In the genomic region with DNA sequence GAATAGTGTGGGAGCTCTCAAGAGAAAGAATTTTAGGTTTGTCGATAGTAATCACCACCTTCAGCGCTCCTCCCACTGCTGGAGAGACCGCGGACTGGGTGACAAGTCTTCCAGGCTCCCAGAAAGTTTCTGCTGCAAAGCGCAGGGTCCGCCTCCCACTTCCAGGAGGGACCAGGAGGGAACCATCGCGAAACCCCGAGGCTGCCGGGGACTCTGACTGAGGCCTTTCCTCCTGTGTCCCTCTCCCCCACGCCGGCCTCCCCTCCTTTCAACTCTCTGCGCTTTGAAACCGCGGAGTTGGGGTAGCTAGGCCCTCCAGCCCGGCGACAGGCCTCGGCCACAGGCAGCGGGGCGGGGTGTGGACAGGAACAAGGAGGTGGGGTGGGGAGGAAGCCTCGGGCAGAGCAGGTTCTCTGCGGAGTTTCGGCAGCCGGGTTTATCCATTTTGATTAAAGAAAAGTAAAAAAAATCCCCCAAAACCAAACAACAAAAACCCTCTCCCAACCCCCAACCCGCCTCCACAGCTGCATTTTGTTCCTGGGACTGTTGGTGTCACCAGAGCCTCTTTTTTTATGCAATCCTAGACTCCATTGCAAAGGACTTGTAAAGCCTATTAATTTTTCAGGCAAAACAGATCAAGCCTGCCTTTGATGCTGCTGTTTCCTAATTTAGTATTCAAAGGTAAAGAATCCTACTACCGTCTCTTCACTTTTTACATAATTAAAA, we compare ENCODE assay signal across 8 cellular contexts. TPM values are rescaled to one million over a fixed set of nuclear protein-coding genes. Genes with fewer than 3 reads are reported as not detected.
DNase-seq lines count a peak whose midpoint lies in the region; ATAC-seq and TF ChIP-seq lines count a peak whose summit lies in the region.

No MANE protein-coding gene starts in this region.

- ATAC-seq in GM18508 (IDR thresholded peaks at IDR 0.05; ENCODE audit: insufficient read depth, unreplicated experiment) (peak; percentile 33), psoas muscle (peak in 2 of 4 donors; percentile 17 to 36)

- CTCF ChIA-PET in RWPE1 (lab: Yijun Ruan, JAX) = interaction anchor here (0.6 kb wide), 3 partner anchors 13 to 1973 kb away, joined by 3 read pairs; no protein-coding TSS in a partner anchor

- H3K4me3 ChIP-seq in psoas muscle = peak overlapping the region; percentile 60

- H3K4me1 ChIP-seq in psoas muscle = no peaks in the 10 kb centered on the region

- no peaks in the 10 kb centered on the region for H3K27me3 ChIP-seq in psoas muscle (ENCODE audit: insufficient read depth in 3 of 3, low read length in 2 of 3)

- H3K36me3 ChIP-seq in psoas muscle (ENCODE audit: insufficient read depth in 1 of 2, low read depth in 1 of 2) = no peaks in the 10 kb centered on the region

- H3K9me3 ChIP-seq in psoas muscle = no peaks in the 10 kb centered on the region

- peak overlapping the region; percentile 36 for H3K27ac ChIP-seq in psoas muscle
- no peak overlapping the region for H3K27ac ChIP-seq in RWPE1

- TF ChIP-seq CTCF in psoas muscle (IDR thresholded peaks at IDR 0.05) (peak; percentile 16), RWPE1 (conservative IDR thresholded peaks at IDR 0.05; ENCODE audit: low read depth) (no peak)

- 37 to 46% (median 45%) methylated on average over 26 of the region's 26 CpGs for WGBS in psoas muscle, 3 donors

- POLR2A ChIA-PET in RWPE1 (lab: Yijun Ruan, JAX; ENCODE audit: low non-redundant PET) = no interaction called here

- intact Hi-C loops in psoas muscle (cut with DNase I) = loop anchor here (5.0 to 10.0 kb wide), 3 partner anchors 256 to 859 kb away; no protein-coding TSS in a partner anchor

- DNase-seq in ACHN = peak; percentile 59
- peak; percentile 7 for DNase-seq in HuH-7.5 (ENCODE audit: low spot score)
- peak; percentile 17 for DNase-seq in SW480 (ENCODE audit: low spot score)
- peak in 49 of 58 donors; percentile 9 to 72 (median 45) for DNase-seq in anterior cingulate cortex (lab: John Stamatoyannopoulos, UW)
- peak; percentile 32 for DNase-seq in hepatic stellate cell (ENCODE audit: low spot score)
- peak; percentile 39 to 59 for DNase-seq in psoas muscle
- no peak for DNase-seq in RWPE1 (ENCODE audit: low spot score)

- in situ Hi-C loops in ACHN (cut with HindIII; ENCODE audit: low pct_ligation_motif_present, low pct_unique_long_range_greater_than_20kb, low sequenced_read_pairs) = no loop called here

RNA-seq across cellular contexts. Expression of a gene that starts 51.9 kb away (rescaled TPM):
- total RNA-seq in psoas muscle = 10 to 100 TPM; 12.6 to 25.5 (median 18.7) TPM
- 10 to 100 TPM in 2 of 3 donors, 1 to 10 TPM in 1; 6.0 to 14.7 (median 13.0) TPM for polyA plus RNA-seq in psoas muscle
